In genomic region chr6:93453956-93454355, GRCh38 we compare ENCODE assay signal across 15 cellular contexts.
A peak's percentile ranks its signal among the peaks of the same experiment; 100 is the strongest.
DNase-seq lines count a peak whose midpoint lies in the region; ATAC-seq and TF ChIP-seq lines count a peak whose summit lies in the region.
"Had no signal": no experiment of that assay in that cellular context is flagged by ENCODE, and none has a peak within 500 bp of the region (broad histone marks: within the 10 kb centered on the region; RNA-seq: fewer than 3 reads in every experiment).

No MANE protein-coding gene starts in this region.

- ATAC-seq in GM19455 (IDR thresholded peaks at IDR 0.05; ENCODE audit: unreplicated experiment): peak; percentile 95
- peak; percentile 68 for ATAC-seq in HG02763 (IDR thresholded peaks at IDR 0.05; ENCODE audit: unreplicated experiment)
- ATAC-seq in HG03432 (IDR thresholded peaks at IDR 0.05; ENCODE audit: unreplicated experiment): peak; percentile 98
- ATAC-seq: activated T-cell treated with anti-CD3 and anti-CD28 coated beads, Interleukin-2, amount 50 U/mL, for 4 hours; upper lobe of right lung had no signal

- no peak for TF ChIP-seq CTCF in GM10266 (IDR thresholded peaks at IDR 0.05; ENCODE audit: control insufficient read depth, insufficient read depth, low read depth, missing control alignments)

- peak; percentile 9 for DNase-seq in GM10266 (ENCODE audit: extremely low spot score)
- no peak for DNase-seq in NCI-H2107 treated with DMSO at 0.1 percent for 48 hours (lab: John Stamatoyannopoulos, UW; ENCODE audit: unreplicated experiment)
- no peak for DNase-seq in NCI-H1694 treated with DMSO at 0.1 percent for 48 hours (lab: John Stamatoyannopoulos, UW)
- no peak for DNase-seq in OCI-M2 (lab: John Stamatoyannopoulos, UW; ENCODE audit: unreplicated experiment)
- no peak for DNase-seq in nucleus accumbens (lab: John Stamatoyannopoulos, UW)
- DNase-seq: activated T-cell treated with anti-CD3 and anti-CD28 coated beads, Interleukin-2, amount 50 U/mL, for 4 hours; Calu3; KBM-7; NCI-H187; SK-N-SH; spleen; upper lobe of right lung had no signal
